2 cellular contexts compared by ENCODE assay signal in genomic region chr16:80994451-80994850, GRCh38.
TF ChIP-seq lines count a peak whose summit lies in the region.

No MANE protein-coding gene starts in this region.

TF ChIP-seq in A549, 52 proteins besides CTCF, POLR2A, EP300 and RAD21 (continued from another document):
- TF ChIP-seq ZSCAN20 (CRISPR knock-in tag; IDR thresholded peaks at IDR 0.05) (no peak), NPAS2 (CRISPR knock-in tag; IDR thresholded peaks at IDR 0.05; ENCODE audit: borderline replicate concordance) (no peak), HEYL (CRISPR knock-in tag; IDR thresholded peaks at IDR 0.05) (no peak), EHMT2 (IDR thresholded peaks at IDR 0.05; ENCODE audit: low read depth) (no peak), PHF8 (IDR thresholded peaks at IDR 0.05; ENCODE audit: borderline replicate concordance, low read depth) (no peak), POLR2AphosphoS2 (conservative IDR thresholded peaks at IDR 0.05; ENCODE audit: low read length) (no peak)

TF ChIP-seq in HCT116, 20 proteins besides CTCF, POLR2A, EP300 and RAD21 (continued from another document):
- TF ChIP-seq EZH2phosphoT487 (IDR thresholded peaks at IDR 0.05; ENCODE audit: borderline replicate concordance) (no peak), FOSL1 (IDR thresholded peaks at IDR 0.05; ENCODE audit: low read depth) (no peak)
- TF ChIP-seq, protein P1, sequence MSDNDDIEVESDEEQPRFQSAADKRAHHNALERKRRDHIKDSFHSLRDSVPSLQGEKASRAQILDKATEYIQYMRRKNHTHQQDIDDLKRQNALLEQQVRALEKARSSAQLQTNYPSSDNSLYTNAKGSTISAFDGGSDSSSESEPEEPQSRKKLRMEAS (IDR thresholded peaks at IDR 0.05): no peak
